ENCODE assay signal across 10 cellular contexts in genomic region chr22:46735747-46736608, GRCh38. TPM values are rescaled to one million over a fixed set of nuclear protein-coding genes. Genes with fewer than 3 reads are reported as not detected.
DNase-seq lines count a peak whose midpoint lies in the region; ATAC-seq and TF ChIP-seq lines count a peak whose summit lies in the region.
"Had no signal": no experiment of that assay in that cellular context is flagged by ENCODE, and none has a peak within 500 bp of the region (broad histone marks: within the 10 kb centered on the region; RNA-seq: fewer than 3 reads in every experiment).

No MANE protein-coding gene starts in this region.

- no peaks in the 10 kb centered on the region for H3K27me3 ChIP-seq in body of pancreas
- no peaks in the 10 kb centered on the region for H3K27me3 ChIP-seq in transverse colon
- H3K27me3 ChIP-seq: SJCRH30 had no signal

- no peak for TF ChIP-seq CTCF in body of pancreas (IDR thresholded peaks at IDR 0.05)
- no peak for TF ChIP-seq CTCF in transverse colon (IDR thresholded peaks at IDR 0.05)

- TF ChIP-seq EP300 in transverse colon (IDR thresholded peaks at IDR 0.05; ENCODE audit: low read depth), result no peak

- H3K4me3 Mint-ChIP-seq in activated T-cell treated with anti-CD3 and anti-CD28 coated beads, Interleukin-2, amount 50 U/mL, for 4 hours, result peak overlapping the region; percentile 94
- H3K4me3 Mint-ChIP-seq in memory B cell, result peak overlapping the region; percentile 89

- H3K27ac ChIP-seq in body of pancreas, result peak overlapping the region; percentile 32 to 94 (median 78)
- H3K27ac ChIP-seq in transverse colon, result peak overlapping the region; percentile 92 to 95 (median 94)
- H3K27ac ChIP-seq: epithelial cell of prostate, SJCRH30 had no signal

- WGBS in body of pancreas, 2 donors, result 52 to 71% methylated on average over 2 to 12 of the region's 13 CpGs
- WGBS in transverse colon (ENCODE audit: low coverage in 1 of 2), 2 donors, result 68% methylated on average over 12 of the region's 13 CpGs; no CpG with 5 or more reads in 1 of the 2 donors

- no peak overlapping the region for H3K27ac Mint-ChIP-seq in memory B cell

- H3K4me3 ChIP-seq in body of pancreas, result no peak overlapping the region
- H3K4me3 ChIP-seq in transverse colon, result peak overlapping the region in 1 of 4 donors; percentile 88

- in situ Hi-C loops in transverse colon (cut with MboI; ENCODE audit: low pct_ligation_motif_present in 1 of 4, low pct_unique_long_range_greater_than_20kb in 1 of 4, low sequenced_read_pairs in 3 of 4), result loop anchor here in 1 of 4 donors (25.0 kb wide), 1 partner anchor 174 kb away; no protein-coding TSS in a partner anchor

- H3K36me3 ChIP-seq in body of pancreas (replicated peaks in 1 of 2; ENCODE audit: insufficient read depth in 1 of 2, low read depth in 2 of 2), result no peaks in the 10 kb centered on the region
- no peaks in the 10 kb centered on the region for H3K36me3 ChIP-seq in transverse colon
- H3K36me3 ChIP-seq: SJCRH30 had no signal

- H3K4me1 ChIP-seq in body of pancreas, result peaks cover 72% of the 10 kb centered on the region
- H3K4me1 ChIP-seq in transverse colon, result peaks cover 41 to 87% (median 70%) of the 10 kb centered on the region in 4 donors

- H3K9me3 Mint-ChIP-seq in activated T-cell treated with anti-CD3 and anti-CD28 coated beads, Interleukin-2, amount 50 U/mL, for 4 hours, result no peaks in the 10 kb centered on the region
- H3K9me3 Mint-ChIP-seq in memory B cell, result no peaks in the 10 kb centered on the region

- H3K36me3 Mint-ChIP-seq in activated T-cell treated with anti-CD3 and anti-CD28 coated beads, Interleukin-2, amount 50 U/mL, for 4 hours (ENCODE audit: insufficient read depth), result peaks cover 3% of the 10 kb centered on the region
- H3K36me3 Mint-ChIP-seq in memory B cell, result peaks cover 4% of the 10 kb centered on the region

- H3K27me3 Mint-ChIP-seq in activated T-cell treated with anti-CD3 and anti-CD28 coated beads, Interleukin-2, amount 50 U/mL, for 4 hours (ENCODE audit: low read depth), result no peaks in the 10 kb centered on the region
- H3K27me3 Mint-ChIP-seq in memory B cell, result no peaks in the 10 kb centered on the region

- DNase-seq in activated T-cell treated with anti-CD3 and anti-CD28 coated beads, Interleukin-2, amount 50 U/mL, for 4 hours, result no peak
- DNase-seq in activated T-cell treated with anti-CD3 and anti-CD28 coated beads for 4 hours, result no peak
- DNase-seq in body of pancreas, result no peak
- DNase-seq in memory B cell (ENCODE audit: low spot score in 2 of 2), result peak in 1 of 2 donors; percentile 34
- DNase-seq in transverse colon, result no peak
- no peak for DNase-seq in NCI-H2171 treated with DMSO at 0.1 percent for 48 hours (lab: John Stamatoyannopoulos, UW)
- DNase-seq in germinal center (ENCODE audit: low spot score), result no peak
- DNase-seq: SJCRH30 had no signal

- intact Hi-C loops in body of pancreas (cut with DNase I) (no loop called here), transverse colon (cut with DNase I; ENCODE audit: low total_unique reads) (no loop called here)

- peak in 1 of 3 donors; percentile 6 for TF ChIP-seq POLR2A in body of pancreas (IDR thresholded peaks at IDR 0.05)
- TF ChIP-seq POLR2A in transverse colon (IDR thresholded peaks at IDR 0.05), result no peak

- no peak for ATAC-seq in activated T-cell treated with anti-CD3 and anti-CD28 coated beads, Interleukin-2, amount 50 U/mL, for 4 hours
- ATAC-seq in body of pancreas, result no peak
- ATAC-seq in memory B cell (ENCODE audit: low read depth), result no peak
- ATAC-seq in HG02623 (IDR thresholded peaks at IDR 0.05; ENCODE audit: unreplicated experiment), result no peak

- no peaks in the 10 kb centered on the region for H3K9me3 ChIP-seq in body of pancreas
- H3K9me3 ChIP-seq in transverse colon, result no peaks in the 10 kb centered on the region
- H3K9me3 ChIP-seq: SJCRH30 had no signal

- peaks cover 59% of the 10 kb centered on the region for H3K4me1 Mint-ChIP-seq in activated T-cell treated with anti-CD3 and anti-CD28 coated beads, Interleukin-2, amount 50 U/mL, for 4 hours (ENCODE audit: low read depth)
- peaks cover 21% of the 10 kb centered on the region for H3K4me1 Mint-ChIP-seq in memory B cell

RNA-seq across cellular contexts. Expression of gene CERK, which starts 2.1 kb away (rescaled TPM):
- total RNA-seq in activated T-cell treated with anti-CD3 and anti-CD28 coated beads, Interleukin-2, amount 50 U/mL, for 4 hours, result 10 to 100 TPM; 41.4 to 47.3 (median 44.9) TPM
- total RNA-seq in body of pancreas (10 to 100 TPM; 33.6 to 46.4 TPM), transverse colon (10 to 100 TPM; 13.7 to 72.2 (median 63.5) TPM)

RNA-seq across cellular contexts. Expression of gene TBC1D22A, which starts 26.5 kb away (rescaled TPM):
- total RNA-seq in activated T-cell treated with anti-CD3 and anti-CD28 coated beads, Interleukin-2, amount 50 U/mL, for 4 hours, result 10 to 100 TPM; 29.8 to 31.1 (median 29.9) TPM
- total RNA-seq in body of pancreas (10 to 100 TPM; 21.5 to 23.1 TPM), transverse colon (100 to 1,000 TPM in 1 of 4 donors, 10 to 100 TPM in 3; 31.2 to 111 (median 41.8) TPM)
